Comparison of ENCODE assay signal across 19 cellular contexts in genomic region chr14:100334904-100335303, GRCh38. TPM values are rescaled to one million over a fixed set of nuclear protein-coding genes. Genes with fewer than 3 reads are reported as not detected.
A peak's percentile ranks its signal among the peaks of the same experiment; 100 is the strongest.
DNase-seq lines count a peak whose midpoint lies in the region; ATAC-seq, FAIRE-seq and TF ChIP-seq lines count a peak whose summit lies in the region.
"Had no signal": no experiment of that assay in that cellular context is flagged by ENCODE, and none has a peak within 500 bp of the region (broad histone marks: within the 10 kb centered on the region; RNA-seq: fewer than 3 reads in every experiment).

No MANE protein-coding gene starts in this region.

- TF ChIP-seq RAD21 in HepG2 (CRISPR knock-in tag; IDR thresholded peaks at IDR 0.05) = no peak

- peak in 2 of 3 donors; percentile 40 for DNase-seq in right lobe of liver
- no peak for DNase-seq in HepG2 (ENCODE audit: low spot score)
- no peak for DNase-seq in astrocyte (ENCODE audit: low read depth)
- no peak for DNase-seq in neural crest cell (ENCODE audit: low read depth, low spot score)
- no peak for DNase-seq in stimulated activated naive CD8-positive, alpha-beta T cell treated with anti-CD3 and anti-CD28 coated beads, Interleukin-15, Interleukin-2, amounts not matched to agents 100 U/mL and 50 U/mL, for 24 hours
- no peak for DNase-seq in EL
- DNase-seq in putamen (ENCODE audit: low spot score) = no peak
- DNase-seq: NCI-H1930, NCI-H2171 treated with DMSO at 0.1 percent for 48 hours, NCI-H446 treated with DMSO at 0.1 percent for 48 hours, RPMI8226, SJCRH30 had no signal

- H3K36me3 ChIP-seq in right lobe of liver (peaks cover 0 to 21% (median 4%) of the 10 kb centered on the region in 4 donors), HepG2 (replicated peaks in 1 of 2; ENCODE audit: control insufficient read depth in 1 of 2, insufficient read depth in 2 of 2, low read length in 2 of 2) (peaks cover 10 to 27% of the 10 kb centered on the region in 2 experiments; a peak in 4 of 5 replicates), astrocyte (ENCODE audit: insufficient read depth, low read length) (peaks cover 8% of the 10 kb centered on the region)

- H3K4me1 Mint-ChIP-seq in astrocyte (ENCODE audit: low read depth, unreplicated experiment) (no peaks in the 10 kb centered on the region), neural crest cell (no peaks in the 10 kb centered on the region)

- H3K36me3 Mint-ChIP-seq in astrocyte (ENCODE audit: low read depth, unreplicated experiment) (peaks cover 37% of the 10 kb centered on the region), neural crest cell (ENCODE audit: low read depth) (peaks cover 2% of the 10 kb centered on the region)

- H3K27ac ChIP-seq in right lobe of liver (no peak overlapping the region), HepG2 (ENCODE audit: extremely low read length, insufficient read depth, low read length) (no peak overlapping the region), astrocyte (ENCODE audit: low read depth, low read length) (no peak overlapping the region)
- H3K27ac ChIP-seq: C4-2B, HL-60, SJCRH30 had no signal

- FAIRE-seq in HepG2 (lab: Jason Lieb, UNC) (no peak), astrocyte (lab: Jason Lieb, UNC) (no peak)
- FAIRE-seq: H54, HTR-8/SVneo had no signal

- no peak for TF ChIP-seq EP300 in HepG2 (IDR thresholded peaks at IDR 0.05; ENCODE audit: low read depth in 2 of 2, low read length in 2 of 2)
- TF ChIP-seq EP300 in HepG2 (CRISPR knock-in tag; IDR thresholded peaks at IDR 0.05; ENCODE audit: borderline replicate concordance) = no peak

- no peak for TF ChIP-seq CTCF in right lobe of liver (IDR thresholded peaks at IDR 0.05)
- TF ChIP-seq CTCF in HepG2 (CRISPR knock-in tag; IDR thresholded peaks at IDR 0.05) = no peak
- no peak for TF ChIP-seq CTCF in astrocyte (IDR thresholded peaks at IDR 0.05; ENCODE audit: insufficient read depth, low read depth, low read length)
- TF ChIP-seq CTCF in neural crest cell (conservative IDR thresholded peaks at IDR 0.05) = no peak

- H3K4me2 ChIP-seq in HepG2 (ENCODE audit: low read depth, low read length) = no peak overlapping the region
- no peak overlapping the region for H3K4me2 ChIP-seq in astrocyte (ENCODE audit: low read length)

- H3K4me3 Mint-ChIP-seq in astrocyte (ENCODE audit: unreplicated experiment) = no peak overlapping the region
- no peak overlapping the region for H3K4me3 Mint-ChIP-seq in neural crest cell

- POLR2A ChIA-PET in HepG2 (lab: Yijun Ruan, JAX) = no interaction called here

- H3K9ac ChIP-seq in HepG2 (ENCODE audit: insufficient read depth, low read depth, low read length) (no peak overlapping the region), astrocyte (ENCODE audit: low read length) (no peak overlapping the region)

- WGBS in right lobe of liver (ENCODE audit: insufficient coverage, low coverage, low lambda C conversion rate, missing lambda C conversion rate) = 90% methylated on average over 7 of the region's 12 CpGs
- WGBS in HepG2 (ENCODE audit: low lambda C conversion rate) = 100% methylated on average over 8 of the region's 12 CpGs

- intact Hi-C loops in right lobe of liver (cut with DNase I) (no loop called here), HepG2 (cut with micrococcal nuclease; ENCODE audit: unreplicated experiment) (no loop called here)

- H4K20me1 ChIP-seq in HepG2 (ENCODE audit: insufficient read depth, low read length) (no peaks in the 10 kb centered on the region), astrocyte (ENCODE audit: insufficient read depth, low read length) (no peaks in the 10 kb centered on the region)

- TF ChIP-seq POLR2A in right lobe of liver (IDR thresholded peaks at IDR 0.05) (no peak), HepG2 (IDR thresholded peaks at IDR 0.05; ENCODE audit: insufficient read depth in 1 of 2, low read depth in 2 of 2, low read length in 2 of 2) (no peak)

- CTCF ChIA-PET in HepG2 (lab: Yijun Ruan, JAX; ENCODE audit: low intra/inter-chr PET ratio, low total read pairs) = no interaction called here

- no peak overlapping the region for H2AFZ ChIP-seq in HepG2 (ENCODE audit: low read length)
- no peak overlapping the region for H2AFZ ChIP-seq in astrocyte (ENCODE audit: low read depth, low read length)

- H3K9me3 ChIP-seq in right lobe of liver = no peaks in the 10 kb centered on the region
- H3K9me3 ChIP-seq in HepG2 (ENCODE audit: low read length) = no peaks in the 10 kb centered on the region
- no peaks in the 10 kb centered on the region for H3K9me3 ChIP-seq in astrocyte (ENCODE audit: insufficient read depth, low read depth, low read length)
- H3K9me3 ChIP-seq: SJCRH30 had no signal

- in situ Hi-C loops in HepG2 (cut with HindIII; ENCODE audit: extremely low pct_ligation_motif_present, low pct_unique_long_range_greater_than_20kb) = no loop called here

- BruUV-seq in HepG2 (replicated peaks; lab: Mats Ljungman, UMichigan) = no TSS peak

- H3K79me2 ChIP-seq in HepG2 (ENCODE audit: insufficient read depth, low read length) (no peaks in the 10 kb centered on the region), astrocyte (ENCODE audit: insufficient read depth, low read length) (no peaks in the 10 kb centered on the region)

- H3K27me3 ChIP-seq in right lobe of liver = no peaks in the 10 kb centered on the region
- no peaks in the 10 kb centered on the region for H3K27me3 ChIP-seq in HepG2 (ENCODE audit: control insufficient read depth in 1 of 2, insufficient read depth in 2 of 2, low read length in 2 of 2)
- no peaks in the 10 kb centered on the region for H3K27me3 ChIP-seq in astrocyte (ENCODE audit: insufficient read depth, low read length)
- H3K27me3 ChIP-seq: SJCRH30 had no signal

- ATAC-seq in right lobe of liver = no peak
- ATAC-seq in HepG2 = no peak
- ATAC-seq in stimulated activated naive CD8-positive, alpha-beta T cell treated with anti-CD3 and anti-CD28 coated beads, Interleukin-15, Interleukin-2, amounts not matched to agents 100 U/mL and 50 U/mL, for 24 hours = no peak
- no peak for ATAC-seq in GM18868 (IDR thresholded peaks at IDR 0.05; ENCODE audit: unreplicated experiment)

- H3K4me3 ChIP-seq in right lobe of liver (no peak overlapping the region), HepG2 (replicated peaks in 1 of 3; ENCODE audit: insufficient read depth in 1 of 3, low read depth in 2 of 3, low read length in 3 of 3) (no peak overlapping the region), astrocyte (ENCODE audit: insufficient read depth, low read depth, low read length) (no peak overlapping the region)
- H3K4me3 ChIP-seq: SJCRH30 had no signal

- H3K27me3 Mint-ChIP-seq in astrocyte (ENCODE audit: low read depth, unreplicated experiment) = no peaks in the 10 kb centered on the region
- H3K27me3 Mint-ChIP-seq in neural crest cell (ENCODE audit: low read depth) = no peaks in the 10 kb centered on the region

- H3K9me3 Mint-ChIP-seq in astrocyte (ENCODE audit: unreplicated experiment) = no peaks in the 10 kb centered on the region
- H3K9me3 Mint-ChIP-seq in neural crest cell = no peaks in the 10 kb centered on the region

- peak overlapping the region; percentile 58 for H3K27ac Mint-ChIP-seq in astrocyte (ENCODE audit: unreplicated experiment)
- H3K27ac Mint-ChIP-seq in neural crest cell (ENCODE audit: unreplicated experiment) = peak overlapping the region; percentile 27

- H3K4me1 ChIP-seq in right lobe of liver (peaks cover 0 to 7% (median 0%) of the 10 kb centered on the region in 4 donors), HepG2 (ENCODE audit: insufficient read depth, low read length) (peaks cover 6% of the 10 kb centered on the region; the same call in 1 of the 2 replicates), astrocyte (ENCODE audit: insufficient read depth, low read length) (no peaks in the 10 kb centered on the region)

RNA-seq across cellular contexts. Expression of gene SLC25A47, which starts 11.8 kb away (rescaled TPM):
- 100 to 1,000 TPM in 4 of 6 experiments, 10 to 100 TPM in 2; 74.8 to 378 (median 229) TPM for total RNA-seq in right lobe of liver
- total RNA-seq in HepG2 (2016; rRNA removed; fragmentation: Illumina TruSeq; extraction: Trizol) = 0.87 and 1.0 TPM in 2 replicates
- 0.71 and 1.5 TPM in 2 replicates for total RNA-seq in HepG2 (2016; cell fraction: cytosol; rRNA removed; fragmentation: Illumina TruSeq; extraction: Trizol; ENCODE audit: low read depth)
- 0.88 and 0.95 TPM in 2 replicates for total RNA-seq in HepG2 (2016; cell fraction: insoluble cytoplasmic fraction; rRNA removed; fragmentation: Illumina TruSeq; extraction: Trizol)
- 0.53 and 1.1 TPM in 2 replicates for total RNA-seq in HepG2 (2016; cell fraction: membrane; rRNA removed; fragmentation: Illumina TruSeq; extraction: Trizol)
- total RNA-seq in HepG2 (2016; cell fraction: nucleus; rRNA removed; fragmentation: Illumina TruSeq; extraction: Trizol) = 0.47 and 0.65 TPM in 2 replicates
- 1.7 and 7.6 TPM in 2 replicates for polyA plus RNA-seq in HepG2 (2011; rRNA removed)
- polyA plus RNA-seq in HepG2 (2011; cell fraction: cytosol; rRNA removed) = 3.2 and 4.5 TPM in 2 replicates
- polyA plus RNA-seq in HepG2 (2011; cell fraction: nucleus; rRNA removed) = 4.2 and 9.5 TPM in 2 replicates
- polyA plus RNA-seq in HepG2 (2012) = 6.6 and 11.5 TPM in 2 replicates
- 0.17 and 0.24 TPM in 2 replicates for polyA plus RNA-seq in HepG2 (2016; cell fraction: cytosol; fragmentation: Illumina TruSeq; extraction: Trizol; ENCODE audit: low read depth)
- polyA plus RNA-seq in HepG2 (2016; cell fraction: insoluble cytoplasmic fraction; fragmentation: Illumina TruSeq; extraction: Trizol; ENCODE audit: low read depth) = 0.51 and 0.54 TPM in 2 replicates
- polyA plus RNA-seq in HepG2 (2016; cell fraction: membrane; fragmentation: Illumina TruSeq; extraction: Trizol; ENCODE audit: low read depth) = 0.41 and 0.42 TPM in 2 replicates
- 0.53 and 0.61 TPM in 2 replicates for polyA plus RNA-seq in HepG2 (2016; cell fraction: nucleus; fragmentation: Illumina TruSeq; extraction: Trizol; ENCODE audit: insufficient read depth, low read depth)
- polyA minus RNA-seq in HepG2 (2011; rRNA and poly(A)+ RNA removed; ENCODE audit: low replicate concordance) = 4.3 TPM in 1 of 2 replicates, not detected in the other
- polyA minus RNA-seq in HepG2 (2011; cell fraction: cytosol; rRNA and poly(A)+ RNA removed) = 2.3 and 3.1 TPM in 2 replicates
- polyA minus RNA-seq in HepG2 (2011; cell fraction: nucleus; rRNA and poly(A)+ RNA removed) = 0.52 and 1.5 TPM in 2 replicates
- not detected in 2 replicates for total RNA-seq in astrocyte
- not detected in 2 replicates for total RNA-seq in neural crest cell
- total RNA-seq: A673, Daoy, SJCRH30 had no signal

RNA-seq across cellular contexts. Expression of gene SLC25A29, which starts 28.7 kb away (rescaled TPM):
- 10 to 100 TPM; 14.1 to 30.3 (median 18.2) TPM for total RNA-seq in right lobe of liver
- 9.6 and 17.2 TPM in 2 replicates for total RNA-seq in HepG2 (2016; rRNA removed; fragmentation: Illumina TruSeq; extraction: Trizol)
- total RNA-seq in HepG2 (2016; cell fraction: cytosol; rRNA removed; fragmentation: Illumina TruSeq; extraction: Trizol; ENCODE audit: low read depth) = 2.4 and 2.6 TPM in 2 replicates
- 9.5 and 17.7 TPM in 2 replicates for total RNA-seq in HepG2 (2016; cell fraction: insoluble cytoplasmic fraction; rRNA removed; fragmentation: Illumina TruSeq; extraction: Trizol)
- total RNA-seq in HepG2 (2016; cell fraction: membrane; rRNA removed; fragmentation: Illumina TruSeq; extraction: Trizol) = 6.9 and 7.4 TPM in 2 replicates
- total RNA-seq in HepG2 (2016; cell fraction: nucleus; rRNA removed; fragmentation: Illumina TruSeq; extraction: Trizol) = 15.9 and 18.2 TPM in 2 replicates
- 12.2 and 16.1 TPM in 2 replicates for polyA plus RNA-seq in HepG2 (2011; rRNA removed)
- polyA plus RNA-seq in HepG2 (2011; cell fraction: cytosol; rRNA removed) = 6.9 and 11.5 TPM in 2 replicates
- polyA plus RNA-seq in HepG2 (2011; cell fraction: nucleus; rRNA removed) = 98.4 and 122 TPM in 2 replicates
- polyA plus RNA-seq in HepG2 (2012) = 6.9 and 8.5 TPM in 2 replicates
- polyA plus RNA-seq in HepG2 (2016; cell fraction: cytosol; fragmentation: Illumina TruSeq; extraction: Trizol; ENCODE audit: low read depth) = 1.4 and 1.6 TPM in 2 replicates
- polyA plus RNA-seq in HepG2 (2016; cell fraction: insoluble cytoplasmic fraction; fragmentation: Illumina TruSeq; extraction: Trizol; ENCODE audit: low read depth) = 8.9 and 9.4 TPM in 2 replicates
- polyA plus RNA-seq in HepG2 (2016; cell fraction: membrane; fragmentation: Illumina TruSeq; extraction: Trizol; ENCODE audit: low read depth) = 3.8 and 4.2 TPM in 2 replicates
- 47.1 and 52.2 TPM in 2 replicates for polyA plus RNA-seq in HepG2 (2016; cell fraction: nucleus; fragmentation: Illumina TruSeq; extraction: Trizol; ENCODE audit: insufficient read depth, low read depth)
- 9.4 and 18.9 TPM in 2 replicates for polyA minus RNA-seq in HepG2 (2011; rRNA and poly(A)+ RNA removed; ENCODE audit: low replicate concordance)
- polyA minus RNA-seq in HepG2 (2011; cell fraction: cytosol; rRNA and poly(A)+ RNA removed) = 4.6 and 8.4 TPM in 2 replicates
- polyA minus RNA-seq in HepG2 (2011; cell fraction: nucleus; rRNA and poly(A)+ RNA removed) = 9.1 and 11.2 TPM in 2 replicates
- 24.3 and 30.2 TPM in 2 replicates for total RNA-seq in astrocyte
- total RNA-seq in neural crest cell = 123 and 128 TPM in 2 replicates

RNA-seq across cellular contexts. Expression of gene WDR25, which starts 41.4 kb away (rescaled TPM):
- total RNA-seq in right lobe of liver (1 to 10 TPM; 3.5 to 8.2 (median 4.5) TPM), HepG2 (2016; rRNA removed; fragmentation: Illumina TruSeq; extraction: Trizol) (4.2 and 4.6 TPM in 2 replicates), astrocyte (12.3 and 13.1 TPM in 2 replicates), neural crest cell (7.6 and 9.8 TPM in 2 replicates)
- 4.4 and 4.8 TPM in 2 replicates for total RNA-seq in HepG2 (2016; cell fraction: cytosol; rRNA removed; fragmentation: Illumina TruSeq; extraction: Trizol; ENCODE audit: low read depth)
- 3.9 and 4.2 TPM in 2 replicates for total RNA-seq in HepG2 (2016; cell fraction: insoluble cytoplasmic fraction; rRNA removed; fragmentation: Illumina TruSeq; extraction: Trizol)
- 3.5 and 3.9 TPM in 2 replicates for total RNA-seq in HepG2 (2016; cell fraction: membrane; rRNA removed; fragmentation: Illumina TruSeq; extraction: Trizol)
- 2.5 and 2.6 TPM in 2 replicates for total RNA-seq in HepG2 (2016; cell fraction: nucleus; rRNA removed; fragmentation: Illumina TruSeq; extraction: Trizol)
- 2.4 and 2.7 TPM in 2 replicates for polyA plus RNA-seq in HepG2 (2011; rRNA removed)
- 1.7 and 2.6 TPM in 2 replicates for polyA plus RNA-seq in HepG2 (2011; cell fraction: cytosol; rRNA removed)
- 2.3 and 2.6 TPM in 2 replicates for polyA plus RNA-seq in HepG2 (2011; cell fraction: nucleus; rRNA removed)
- 1.7 TPM in 2 replicates for polyA plus RNA-seq in HepG2 (2012)
- 1.4 and 2.7 TPM in 2 replicates for polyA plus RNA-seq in HepG2 (2016; cell fraction: cytosol; fragmentation: Illumina TruSeq; extraction: Trizol; ENCODE audit: low read depth)
- polyA plus RNA-seq in HepG2 (2016; cell fraction: insoluble cytoplasmic fraction; fragmentation: Illumina TruSeq; extraction: Trizol; ENCODE audit: low read depth) = 4.5 and 5.6 TPM in 2 replicates
- 1.9 and 2.2 TPM in 2 replicates for polyA plus RNA-seq in HepG2 (2016; cell fraction: membrane; fragmentation: Illumina TruSeq; extraction: Trizol; ENCODE audit: low read depth)
- 3.1 and 4.3 TPM in 2 replicates for polyA plus RNA-seq in HepG2 (2016; cell fraction: nucleus; fragmentation: Illumina TruSeq; extraction: Trizol; ENCODE audit: insufficient read depth, low read depth)
- polyA minus RNA-seq in HepG2 (2011; rRNA and poly(A)+ RNA removed; ENCODE audit: low replicate concordance) = 6.6 and 21.3 TPM in 2 replicates
- polyA minus RNA-seq in HepG2 (2011; cell fraction: cytosol; rRNA and poly(A)+ RNA removed) = 2.1 and 2.2 TPM in 2 replicates
- polyA minus RNA-seq in HepG2 (2011; cell fraction: nucleus; rRNA and poly(A)+ RNA removed) = 3.7 and 5.2 TPM in 2 replicates

Comparison
In these comparisons a context has a peak if more than half of its experiments do, and no peak if none do; other contexts are left out.
1. DNase-seq: peak in right lobe of liver (2 of 3); none in HepG2 (single experiment), astrocyte (single experiment), neural crest cell (single experiment), stimulated activated naive CD8-positive, alpha-beta T cell treated with anti-CD3 and anti-CD28 coated beads, Interleukin-15, Interleukin-2, amounts not matched to agents 100 U/mL and 50 U/mL, for 24 hours (single experiment), EL (single experiment) and putamen (single experiment).
2. RNA of gene SLC25A47, which starts 11.8 kb away (total RNA-seq): 74.8 to 378 TPM in right lobe of liver; 0.47 to 1.5 TPM in HepG2, not detected in astrocyte and not detected in neural crest cell; every median in the first group is over 10 times any median in the second.